ENCODE assay signal across 33 cellular contexts in genomic region chr2:70036290-70036689, GRCh38.
"Had no signal": no experiment of that assay in that cellular context is flagged by ENCODE, and none has a peak within 500 bp of the region (broad histone marks: within the 10 kb centered on the region; RNA-seq: fewer than 3 reads in every experiment).

No MANE protein-coding gene starts in this region.

- H3K27ac Mint-ChIP-seq: activated CD4-positive, alpha-beta memory T cell treated with anti-CD3 and anti-CD28 coated beads, Interleukin-2, amount 10 ng/mL, durations not matched to agents 7 days and 5 days; activated naive CD8-positive, alpha-beta T cell treated with anti-CD3 and anti-CD28 coated beads for 36 hours; stimulated activated memory B cell treated with anti-CD40 and anti-IgM and Interleukin-4, amounts not matched to agents 10 μg/mL and 1 μg/mL and 100 μg/mL, for 72 hours had no signal

- H3K4me1 Mint-ChIP-seq: stimulated activated memory B cell treated with anti-CD40 and anti-IgM and Interleukin-4, amounts not matched to agents 10 μg/mL and 1 μg/mL and 100 μg/mL, for 72 hours; stimulated activated naive CD8-positive, alpha-beta T cell treated with anti-CD3 and anti-CD28 coated beads, Interleukin-15, amount 100 ng/mL, for 72 hours had no signal

- H3K4me1 ChIP-seq: prostate gland had no signal

- DNase-seq: activated CD4-positive, alpha-beta memory T cell treated with anti-CD3 and anti-CD28 coated beads, Interleukin-2, amount 10 ng/mL, durations not matched to agents 7 days and 5 days; activated CD4-positive, alpha-beta T cell treated with anti-CD3 and anti-CD28 coated beads for 48 hours; activated CD8-positive, alpha-beta memory T cell treated with anti-CD3 and anti-CD28 coated beads, Interleukin-2, amount 50 U/mL, for 48 hours; activated naive CD4-positive, alpha-beta T cell; activated naive CD8-positive, alpha-beta T cell treated with anti-CD3 and anti-CD28 coated beads for 36 hours; activated T-cell treated with anti-CD3 and anti-CD28 coated beads, Interleukin-2, amount 50 U/mL, for 48 hours; cerebellar nuclear complex; colonic mucosa; dorsolateral prefrontal cortex; effector memory CD4-positive, alpha-beta T cell; left ventricle myocardium inferior; mucosa of descending colon; nephron progenitor cell; ovary; retina; sigmoid colon; small intestine; stimulated activated CD4-positive, alpha-beta T cell treated with anti-CD3 and anti-CD28 coated beads, Interleukin-1b, Interleukin-23, amount 100 ng/mL, for 48 hours; stimulated activated CD4-positive, alpha-beta T cell treated with anti-CD3 and anti-CD28 coated beads, Interleukin-4, amount 100 ng/mL, for 4 hours; stimulated activated CD8-positive, alpha-beta memory T cell treated with anti-CD3 and anti-CD28 coated beads, Interleukin-4, amount 100 ng/mL, for 48 hours; stimulated activated naive CD8-positive, alpha-beta T cell treated with anti-CD3 and anti-CD28 coated beads, Interleukin-15, amount 100 ng/mL, for 72 hours; substantia nigra; T1000; upper lobe of left lung; WERI-Rb-1 had no signal

- H3K9me3 ChIP-seq: ascending aorta, colonic mucosa, left ventricle myocardium inferior, mucosa of descending colon, ovary, prostate gland, sigmoid colon, upper lobe of left lung, vagina had no signal

- H3K4me3 Mint-ChIP-seq: activated CD4-positive, alpha-beta memory T cell treated with anti-CD3 and anti-CD28 coated beads, Interleukin-2, amount 10 ng/mL, durations not matched to agents 7 days and 5 days; activated naive CD8-positive, alpha-beta T cell treated with anti-CD3 and anti-CD28 coated beads for 36 hours; brain; nephron progenitor cell; stimulated activated memory B cell treated with anti-CD40 and anti-IgM and Interleukin-4, amounts not matched to agents 10 μg/mL and 1 μg/mL and 100 μg/mL, for 72 hours; stimulated activated naive CD8-positive, alpha-beta T cell treated with anti-CD3 and anti-CD28 coated beads, Interleukin-15, amount 100 ng/mL, for 72 hours had no signal

- H3K27me3 ChIP-seq: ascending aorta, cardiac muscle cell, colonic mucosa, dorsolateral prefrontal cortex, ovary, sigmoid colon, upper lobe of left lung, vagina had no signal

- H3K27me3 Mint-ChIP-seq: activated CD4-positive, alpha-beta memory T cell treated with anti-CD3 and anti-CD28 coated beads, Interleukin-2, amount 10 ng/mL, durations not matched to agents 7 days and 5 days; activated naive CD8-positive, alpha-beta T cell treated with anti-CD3 and anti-CD28 coated beads for 36 hours; brain; stimulated activated memory B cell treated with anti-CD40 and anti-IgM and Interleukin-4, amounts not matched to agents 10 μg/mL and 1 μg/mL and 100 μg/mL, for 72 hours; stimulated activated naive CD8-positive, alpha-beta T cell treated with anti-CD3 and anti-CD28 coated beads, Interleukin-15, amount 100 ng/mL, for 72 hours had no signal

- ATAC-seq: activated CD4-positive, CD25-positive, alpha-beta regulatory T cell treated with anti-CD3 and anti-CD28 coated beads, Interleukin-2, amount 50 U/mL, for 24 hours; mucosa of descending colon; stimulated activated memory B cell treated with anti-CD40 and anti-IgM and Interleukin-4, amounts not matched to agents 10 μg/mL and 1 μg/mL and 100 μg/mL, for 72 hours; stimulated activated naive CD8-positive, alpha-beta T cell treated with anti-CD3 and anti-CD28 coated beads, Interleukin-15, amount 100 ng/mL, for 72 hours had no signal

- H3K27ac ChIP-seq: cardiac muscle cell, colonic mucosa, dorsolateral prefrontal cortex, left ventricle myocardium inferior, ovary, prostate gland, upper lobe of left lung, WERI-Rb-1 had no signal

- H3K4me3 ChIP-seq: ascending aorta, cardiac muscle cell, colonic mucosa, dorsolateral prefrontal cortex, left ventricle myocardium inferior, lung, mucosa of descending colon, ovary, prostate gland, sigmoid colon, upper lobe of left lung, vagina had no signal

- H3K36me3 ChIP-seq: ascending aorta, cardiac muscle cell, colonic mucosa, ovary, prostate gland, sigmoid colon, vagina had no signal

- H3K9me3 Mint-ChIP-seq: activated CD4-positive, alpha-beta memory T cell treated with anti-CD3 and anti-CD28 coated beads, Interleukin-2, amount 10 ng/mL, durations not matched to agents 7 days and 5 days; activated naive CD8-positive, alpha-beta T cell treated with anti-CD3 and anti-CD28 coated beads for 36 hours; brain; nephron progenitor cell; stimulated activated memory B cell treated with anti-CD40 and anti-IgM and Interleukin-4, amounts not matched to agents 10 μg/mL and 1 μg/mL and 100 μg/mL, for 72 hours had no signal
